ENCODE assay signal across 8 cellular contexts in the genomic region with DNA sequence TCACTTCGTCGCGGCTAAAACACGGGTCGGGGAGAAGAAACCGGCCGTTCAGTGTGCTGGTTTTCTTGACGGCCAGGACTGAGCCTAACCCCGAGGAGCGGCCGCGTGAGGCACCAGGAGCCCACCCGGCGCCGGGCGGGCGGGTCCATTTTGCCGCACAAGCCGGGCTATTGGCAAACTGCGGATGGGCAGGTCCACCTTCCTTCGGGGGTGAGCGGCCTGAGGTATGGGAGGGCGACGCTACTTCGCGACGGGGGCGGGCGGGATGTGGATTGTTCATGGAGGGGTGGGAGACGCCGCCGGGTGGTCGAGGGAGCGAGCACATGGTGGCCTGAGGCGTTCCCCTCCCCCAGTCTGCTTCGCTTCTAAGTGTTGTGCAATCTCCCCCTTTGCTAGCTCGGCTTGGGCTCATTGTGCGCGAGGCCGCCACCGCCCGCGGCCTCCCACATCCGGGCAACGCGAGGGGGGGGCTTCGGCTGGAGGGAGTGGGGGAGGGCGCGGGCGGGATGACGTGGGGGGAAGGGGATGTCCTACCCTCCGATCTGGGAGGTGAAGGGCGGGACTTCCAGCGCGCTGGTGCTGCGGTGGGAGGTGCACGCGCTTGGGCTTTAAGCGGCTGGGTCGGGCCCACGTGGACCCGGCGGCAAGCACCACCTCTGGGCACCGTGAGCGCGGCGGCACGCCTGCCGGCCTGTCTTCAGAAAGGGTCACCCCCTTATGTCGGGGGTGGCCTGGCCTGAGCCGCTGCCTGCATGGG. TPM values are rescaled to one million over a fixed set of nuclear protein-coding genes. Genes with fewer than 3 reads are reported as not detected.
DNase-seq lines count a peak whose midpoint lies in the region; ATAC-seq lines count a peak whose summit lies in the region.

No MANE protein-coding gene starts in this region.

- ATAC-seq in HG03045 (IDR thresholded peaks at IDR 0.05; ENCODE audit: unreplicated experiment), result peak; percentile 20
- peak; percentile 32 for ATAC-seq in activated CD8-positive, alpha-beta memory T cell treated with anti-CD3 and anti-CD28 coated beads, Interleukin-2, amount 10 ng/mL, durations not matched to agents 7 days and 5 days
- no peak for ATAC-seq in HG02852 (IDR thresholded peaks at IDR 0.05; ENCODE audit: unreplicated experiment)

- H3K9me3 ChIP-seq in endocrine pancreas (ENCODE audit: control insufficient read depth, low read length), result no peaks in the 10 kb centered on the region

- CTCF ChIA-PET in activated CD8-positive, alpha-beta memory T cell treated with anti-CD3 and anti-CD28 coated beads, Interleukin-2, amount 10 ng/mL, durations not matched to agents 7 days and 5 days (lab: Charles Lee), result interaction anchor here (1.4 to 3.1 kb wide), 5 partner anchors 11 to 218 kb away, joined by 5 to 15 read pairs (median 11); partner anchors contain the start of genes MPDU1, SENP3, SOX15 and TMEM95

- peaks cover 68% of the 10 kb centered on the region for H3K36me3 Mint-ChIP-seq in activated CD8-positive, alpha-beta memory T cell treated with anti-CD3 and anti-CD28 coated beads, Interleukin-2, amount 10 ng/mL, durations not matched to agents 7 days and 5 days

- peak overlapping the region; percentile 95 for H3K4me3 Mint-ChIP-seq in activated CD8-positive, alpha-beta memory T cell treated with anti-CD3 and anti-CD28 coated beads, Interleukin-2, amount 10 ng/mL, durations not matched to agents 7 days and 5 days

- H3K27me3 Mint-ChIP-seq in activated CD8-positive, alpha-beta memory T cell treated with anti-CD3 and anti-CD28 coated beads, Interleukin-2, amount 10 ng/mL, durations not matched to agents 7 days and 5 days, result no peaks in the 10 kb centered on the region

- H3K27me3 ChIP-seq in endocrine pancreas (ENCODE audit: control insufficient read depth, insufficient read depth, low read length), result no peaks in the 10 kb centered on the region

- peak; percentile 82 for DNase-seq in DMS53 treated with DMSO at 0.1 percent for 48 hours (lab: John Stamatoyannopoulos, UW; ENCODE audit: unreplicated experiment)
- peak; percentile 85 for DNase-seq in NOMO-1 treated with dmso at 0.1 percent for 144 hours (lab: John Stamatoyannopoulos, UW; ENCODE audit: unreplicated experiment)
- peak; percentile 96 for DNase-seq in activated CD8-positive, alpha-beta memory T cell treated with anti-CD3 and anti-CD28 coated beads, Interleukin-2, amount 10 ng/mL, durations not matched to agents 7 days and 5 days
- peak; percentile 95 for DNase-seq in mesenteric fat pad (ENCODE audit: low spot score)
- peak; percentile 72 for DNase-seq in stimulated activated CD8-positive, alpha-beta memory T cell treated with anti-CD3 and anti-CD28 coated beads, Interleukin-12 subunit alpha, Interleukin-12 subunit beta, amount 100 ng/mL, for 24 hours (ENCODE audit: extremely low read depth)

- peaks cover 7% of the 10 kb centered on the region for H3K4me1 ChIP-seq in endocrine pancreas (ENCODE audit: control insufficient read depth, insufficient read depth, low read length)

- no peaks in the 10 kb centered on the region for H3K9me3 Mint-ChIP-seq in activated CD8-positive, alpha-beta memory T cell treated with anti-CD3 and anti-CD28 coated beads, Interleukin-2, amount 10 ng/mL, durations not matched to agents 7 days and 5 days (ENCODE audit: low read depth)

- peak overlapping the region; percentile 59 for H3K4me3 ChIP-seq in endocrine pancreas (ENCODE audit: control insufficient read depth, insufficient read depth, low read length)

- H3K27ac Mint-ChIP-seq in activated CD8-positive, alpha-beta memory T cell treated with anti-CD3 and anti-CD28 coated beads, Interleukin-2, amount 10 ng/mL, durations not matched to agents 7 days and 5 days, result peak overlapping the region; percentile 97

- H3K4me1 Mint-ChIP-seq in activated CD8-positive, alpha-beta memory T cell treated with anti-CD3 and anti-CD28 coated beads, Interleukin-2, amount 10 ng/mL, durations not matched to agents 7 days and 5 days, result peaks cover 59% of the 10 kb centered on the region

- peak overlapping the region; percentile 98 for H3K9ac ChIP-seq in endocrine pancreas (ENCODE audit: control insufficient read depth, insufficient read depth, low read length)

- H3K36me3 ChIP-seq in endocrine pancreas (ENCODE audit: control insufficient read depth, insufficient read depth, low read length), result peaks cover 24% of the 10 kb centered on the region

RNA-seq across cellular contexts. Expression of gene CD68, which starts 5.9 kb away (rescaled TPM):
- 10 to 100 TPM in 1 of 2 experiments, 1 to 10 TPM in 1; 10.0 to 26.7 TPM for total RNA-seq in activated CD8-positive, alpha-beta memory T cell treated with anti-CD3 and anti-CD28 coated beads, Interleukin-2, amount 10 ng/mL, durations not matched to agents 7 days and 5 days
- 286 TPM for total RNA-seq in mesenteric fat pad

RNA-seq across cellular contexts. Expression of gene MPDU1, which starts 10.2 kb away (rescaled TPM):
- 10 to 100 TPM; 57.6 to 76.9 TPM for total RNA-seq in activated CD8-positive, alpha-beta memory T cell treated with anti-CD3 and anti-CD28 coated beads, Interleukin-2, amount 10 ng/mL, durations not matched to agents 7 days and 5 days
- 55.2 TPM for total RNA-seq in mesenteric fat pad

RNA-seq across cellular contexts. Expression of gene SENP3, which starts 11.8 kb away (rescaled TPM):
- 10 to 100 TPM; 55.7 to 70.9 TPM for total RNA-seq in activated CD8-positive, alpha-beta memory T cell treated with anti-CD3 and anti-CD28 coated beads, Interleukin-2, amount 10 ng/mL, durations not matched to agents 7 days and 5 days
- total RNA-seq in mesenteric fat pad, result 48.7 TPM

RNA-seq across cellular contexts. Expression of gene TNFSF13, which starts 15.0 kb away (rescaled TPM):
- total RNA-seq in activated CD8-positive, alpha-beta memory T cell treated with anti-CD3 and anti-CD28 coated beads, Interleukin-2, amount 10 ng/mL, durations not matched to agents 7 days and 5 days, result 1 to 10 TPM; 2.2 to 2.5 TPM
- total RNA-seq in mesenteric fat pad, result 26.3 TPM

RNA-seq across cellular contexts. Expression of gene SOX15, which starts 16.4 kb away (rescaled TPM):
- total RNA-seq in activated CD8-positive, alpha-beta memory T cell treated with anti-CD3 and anti-CD28 coated beads, Interleukin-2, amount 10 ng/mL, durations not matched to agents 7 days and 5 days, result under 1 TPM; 0.21 to 0.35 TPM
- not detected for total RNA-seq in mesenteric fat pad

Comparison
In these comparisons a context has a peak if more than half of its experiments do, and no peak if none do; other contexts are left out.
1. RNA of gene CD68, which starts 5.9 kb away (total RNA-seq): 286 TPM in mesenteric fat pad (single experiment); 10.0 to 26.7 TPM in activated CD8-positive, alpha-beta memory T cell treated with anti-CD3 and anti-CD28 coated beads, Interleukin-2, amount 10 ng/mL, durations not matched to agents 7 days and 5 days; every median in the first group is over 10 times any median in the second.
2. Peak in every context shown above with its lines, with median percentiles within 50 percentile points of each other: DNase-seq.